ENCODE assay signal across 1 cellular context in genomic region chr6:37243816-37244370, GRCh38.
TF ChIP-seq lines count a peak whose summit lies in the region.

No MANE protein-coding gene starts in this region.

TF ChIP-seq in K562, 482 proteins besides CTCF, POLR2A, EP300 and RAD21 (continued from another document and continues in another):
- TF ChIP-seq PML (IDR thresholded peaks at IDR 0.05; ENCODE audit: low read length) (peak; percentile 42; the same call in 1 of the 2 replicates), FOXA3 (CRISPR knock-in tag; conservative IDR thresholded peaks at IDR 0.05 in 1 of 2, IDR thresholded peaks at IDR 0.05 in 1 of 2) (no peak), BCL6 (CRISPR knock-in tag; IDR thresholded peaks at IDR 0.05) (no peak), MEF2A (IDR thresholded peaks at IDR 0.05; ENCODE audit: control insufficient read depth, low read depth, low read length) (no peak), RB1 (IDR thresholded peaks at IDR 0.05; ENCODE audit: low read depth) (no peak), COPS2 (conservative IDR thresholded peaks at IDR 0.05) (no peak), NELFE (IDR thresholded peaks at IDR 0.05; ENCODE audit: insufficient read depth, insufficient read length) (no peak), TEAD1 (CRISPR knock-in tag; IDR thresholded peaks at IDR 0.05) (no peak), ZNF398 (CRISPR knock-in tag; IDR thresholded peaks at IDR 0.05) (no peak), U2AF1 (optimal IDR thresholded peaks at IDR 0.05; ENCODE audit: low read depth, low read length) (no peak), ZNF707 (CRISPR knock-in tag; conservative IDR thresholded peaks at IDR 0.05) (0 out of 2 replicates have a peak, but pooled peaks have one; percentile 20), CTBP1 (IDR thresholded peaks at IDR 0.05; ENCODE audit: borderline replicate concordance) (peak; percentile 75; the same call in 1 of the 2 replicates), NR2F6 (CRISPR knock-in tag; IDR thresholded peaks at IDR 0.05) (no peak), HDAC8 (tag; IDR thresholded peaks at IDR 0.05) (no peak), ZNF146 (CRISPR knock-in tag; IDR thresholded peaks at IDR 0.05; ENCODE audit: unreplicated experiment) (no peak), CGGBP1 (CRISPR knock-in tag; IDR thresholded peaks at IDR 0.05) (no peak), ZNF41 (CRISPR knock-in tag; conservative IDR thresholded peaks at IDR 0.05) (no peak), TCF7L2 (IDR thresholded peaks at IDR 0.05; ENCODE audit: low read depth, low read length) (no peak), C11orf30 (IDR thresholded peaks at IDR 0.05; ENCODE audit: low read depth) (no peak), ESRRA (IDR thresholded peaks at IDR 0.05; ENCODE audit: borderline replicate concordance, low read depth) (peak; percentile 79), CHAMP1 (IDR thresholded peaks at IDR 0.05) (no peak), ZEB2 (IDR thresholded peaks at IDR 0.05) (no peak), NFE2L1 (tag; IDR thresholded peaks at IDR 0.05; ENCODE audit: borderline replicate concordance, low read depth) (no peak), ZFP30 (CRISPR knock-in tag; IDR thresholded peaks at IDR 0.05; ENCODE audit: borderline replicate concordance) (no peak), RNF2 (IDR thresholded peaks at IDR 0.05) (no peak), HNRNPH1 (optimal IDR thresholded peaks at IDR 0.05; ENCODE audit: low read depth, low read length) (no peak), MAFF (IDR thresholded peaks at IDR 0.05; ENCODE audit: low read length) (no peak), HEY1 (CRISPR knock-in tag; IDR thresholded peaks at IDR 0.05; ENCODE audit: borderline replicate concordance) (no peak), NFRKB (IDR thresholded peaks at IDR 0.05; ENCODE audit: low read depth) (no peak), L3MBTL2 (IDR thresholded peaks at IDR 0.05) (peak; percentile 90), ZNF436 (CRISPR knock-in tag; IDR thresholded peaks at IDR 0.05) (no peak), ZC3H4 (CRISPR knock-in tag; IDR thresholded peaks at IDR 0.05; ENCODE audit: borderline replicate concordance) (no peak), CEBPB (tag; IDR thresholded peaks at IDR 0.05) (no peak), RBM25 (IDR thresholded peaks at IDR 0.05; ENCODE audit: low read depth, low read length, severe bottlenecking) (no peak), ZNF143 (CRISPR knock-in tag; IDR thresholded peaks at IDR 0.05) (no peak), IRF9 (tag; IDR thresholded peaks at IDR 0.05) (no peak), ZNF121 (CRISPR knock-in tag; conservative IDR thresholded peaks at IDR 0.05) (no peak), U2AF2 (optimal IDR thresholded peaks at IDR 0.05; ENCODE audit: low read depth, low read length) (no peak), MLX (CRISPR knock-in tag; conservative IDR thresholded peaks at IDR 0.05) (no peak), FOXK2 (conservative IDR thresholded peaks at IDR 0.05 in 1 of 2, IDR thresholded peaks at IDR 0.05 in 1 of 2; ENCODE audit: low read depth in 2 of 2) (no peak), STAG1 (CRISPR knock-in tag; IDR thresholded peaks at IDR 0.05; ENCODE audit: borderline replicate concordance) (no peak), HMBOX1 (IDR thresholded peaks at IDR 0.05) (peak; percentile 93), MECOM (CRISPR knock-in tag; IDR thresholded peaks at IDR 0.05) (no peak), MXD1 (CRISPR knock-in tag; IDR thresholded peaks at IDR 0.05; ENCODE audit: borderline replicate concordance, poor library complexity, severe bottlenecking) (no peak), STAT6 (CRISPR knock-in tag; IDR thresholded peaks at IDR 0.05) (no peak), FIP1L1 (IDR thresholded peaks at IDR 0.05; ENCODE audit: low read depth, low read length, poor library complexity, severe bottlenecking) (no peak), HDAC1 (IDR thresholded peaks at IDR 0.05) (0 out of 4 replicates have a peak, but pooled peaks of 1 of the 2 experiments have one; percentile 0), ZNF668 (CRISPR knock-in tag; IDR thresholded peaks at IDR 0.05) (0 out of 2 replicates have a peak, but pooled peaks have one; percentile 22), SRSF9 (IDR thresholded peaks at IDR 0.05; ENCODE audit: borderline replicate concordance, low read depth, low read length) (no peak), ZNF445 (CRISPR knock-in tag; IDR thresholded peaks at IDR 0.05; ENCODE audit: low read depth) (no peak), BRD4 (IDR thresholded peaks at IDR 0.05) (no peak), ZNF655 (CRISPR knock-in tag; IDR thresholded peaks at IDR 0.05) (no peak)
- TF ChIP-seq, protein P1, sequence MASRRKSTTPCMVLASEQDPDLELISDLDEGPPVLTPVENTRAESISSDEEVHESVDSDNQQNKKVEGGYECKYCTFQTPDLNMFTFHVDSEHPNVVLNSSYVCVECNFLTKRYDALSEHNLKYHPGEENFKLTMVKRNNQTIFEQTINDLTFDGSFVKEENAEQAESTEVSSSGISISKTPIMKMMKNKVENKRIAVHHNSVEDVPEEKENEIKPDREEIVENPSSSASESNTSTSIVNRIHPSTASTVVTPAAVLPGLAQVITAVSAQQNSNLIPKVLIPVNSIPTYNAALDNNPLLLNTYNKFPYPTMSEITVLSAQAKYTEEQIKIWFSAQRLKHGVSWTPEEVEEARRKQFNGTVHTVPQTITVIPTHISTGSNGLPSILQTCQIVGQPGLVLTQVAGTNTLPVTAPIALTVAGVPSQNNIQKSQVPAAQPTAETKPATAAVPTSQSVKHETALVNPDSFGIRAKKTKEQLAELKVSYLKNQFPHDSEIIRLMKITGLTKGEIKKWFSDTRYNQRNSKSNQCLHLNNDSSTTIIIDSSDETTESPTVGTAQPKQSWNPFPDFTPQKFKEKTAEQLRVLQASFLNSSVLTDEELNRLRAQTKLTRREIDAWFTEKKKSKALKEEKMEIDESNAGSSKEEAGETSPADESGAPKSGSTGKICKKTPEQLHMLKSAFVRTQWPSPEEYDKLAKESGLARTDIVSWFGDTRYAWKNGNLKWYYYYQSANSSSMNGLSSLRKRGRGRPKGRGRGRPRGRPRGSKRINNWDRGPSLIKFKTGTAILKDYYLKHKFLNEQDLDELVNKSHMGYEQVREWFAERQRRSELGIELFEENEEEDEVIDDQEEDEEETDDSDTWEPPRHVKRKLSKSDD (conservative IDR thresholded peaks at IDR 0.05; ENCODE audit: low read length): no peak
- TF ChIP-seq, protein P2, sequence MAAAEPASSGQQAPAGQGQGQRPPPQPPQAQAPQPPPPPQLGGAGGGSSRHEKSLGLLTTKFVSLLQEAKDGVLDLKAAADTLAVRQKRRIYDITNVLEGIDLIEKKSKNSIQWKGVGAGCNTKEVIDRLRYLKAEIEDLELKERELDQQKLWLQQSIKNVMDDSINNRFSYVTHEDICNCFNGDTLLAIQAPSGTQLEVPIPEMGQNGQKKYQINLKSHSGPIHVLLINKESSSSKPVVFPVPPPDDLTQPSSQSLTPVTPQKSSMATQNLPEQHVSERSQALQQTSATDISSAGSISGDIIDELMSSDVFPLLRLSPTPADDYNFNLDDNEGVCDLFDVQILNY (CRISPR knock-in tag; IDR thresholded peaks at IDR 0.05): no peak
